In genomic region chr5:65832603-65833228, GRCh38 we compare ENCODE assay signal across 21 cellular contexts.
DNase-seq lines count a peak whose midpoint lies in the region; ATAC-seq, FAIRE-seq and TF ChIP-seq lines count a peak whose summit lies in the region.
"Had no signal": no experiment of that assay in that cellular context is flagged by ENCODE, and none has a peak within 500 bp of the region (broad histone marks: within the 10 kb centered on the region; RNA-seq: fewer than 3 reads in every experiment).

No MANE protein-coding gene starts in this region.

- H3K4me3 ChIP-seq in GM23338 (no peak overlapping the region), astrocyte (ENCODE audit: insufficient read depth, low read depth, low read length) (no peak overlapping the region), left lung (no peak overlapping the region), GM23248 (no peak overlapping the region)
- H3K4me3 ChIP-seq: prostate gland, transverse colon had no signal

- H3K36me3 Mint-ChIP-seq in GM23338 (ENCODE audit: low read depth) (no peaks in the 10 kb centered on the region), astrocyte (ENCODE audit: low read depth, unreplicated experiment) (peaks cover 2% of the 10 kb centered on the region)
- H3K36me3 Mint-ChIP-seq: CD8-positive, alpha-beta memory T cell had no signal

- H3K27ac ChIP-seq in GM23338 (ENCODE audit: low read depth) (no peak overlapping the region; the same call in none of the 2 replicates), astrocyte (ENCODE audit: low read depth, low read length) (no peak overlapping the region), left lung (no peak overlapping the region), GM23248 (no peak overlapping the region)
- H3K27ac ChIP-seq: prostate gland, transverse colon had no signal

- H2AFZ ChIP-seq in GM23338 (no peak overlapping the region), astrocyte (ENCODE audit: low read depth, low read length) (no peak overlapping the region), GM23248 (no peak overlapping the region)

- no peaks in the 10 kb centered on the region for H3K9me3 Mint-ChIP-seq in GM23338
- H3K9me3 Mint-ChIP-seq in astrocyte (ENCODE audit: unreplicated experiment): no peaks in the 10 kb centered on the region
- H3K9me3 Mint-ChIP-seq: CD8-positive, alpha-beta memory T cell had no signal

- H3K4me3 Mint-ChIP-seq in GM23338 (no peak overlapping the region), astrocyte (ENCODE audit: unreplicated experiment) (no peak overlapping the region)
- H3K4me3 Mint-ChIP-seq: CD8-positive, alpha-beta memory T cell had no signal

- H3K9me3 ChIP-seq in astrocyte (ENCODE audit: insufficient read depth, low read depth, low read length) (no peaks in the 10 kb centered on the region), left lung (no peaks in the 10 kb centered on the region), GM23248 (ENCODE audit: low read depth) (no peaks in the 10 kb centered on the region)
- H3K9me3 ChIP-seq: prostate gland, SK-N-SH, transverse colon had no signal

- ATAC-seq in GM23338: peak; percentile 33
- peak; percentile 60 for ATAC-seq in left lung
- ATAC-seq: esophagus mucosa had no signal

- H3K27me3 Mint-ChIP-seq in GM23338 (ENCODE audit: insufficient read depth, low read depth, poor library complexity) (peaks cover 2% of the 10 kb centered on the region), astrocyte (ENCODE audit: low read depth, unreplicated experiment) (no peaks in the 10 kb centered on the region)
- H3K27me3 Mint-ChIP-seq: CD8-positive, alpha-beta memory T cell had no signal

- H3K27ac Mint-ChIP-seq in GM23338 (no peak overlapping the region), astrocyte (ENCODE audit: unreplicated experiment) (peak overlapping the region; percentile 20)

- H3K4me2 ChIP-seq in GM23338: no peak overlapping the region; the same call in 1 of the 2 replicates
- H3K4me2 ChIP-seq in astrocyte (ENCODE audit: low read length): no peak overlapping the region
- H3K4me2 ChIP-seq in GM23248 (ENCODE audit: unreplicated experiment): no peak overlapping the region
- H3K4me2 ChIP-seq: SK-N-SH had no signal

- no peaks in the 10 kb centered on the region for H3K9me2 ChIP-seq in GM23338 (ENCODE audit: insufficient read depth)
- H3K9me2 ChIP-seq in GM23248 (ENCODE audit: insufficient read depth): no peaks in the 10 kb centered on the region
- H3K9me2 ChIP-seq: SK-N-SH had no signal

- 0 out of 2 replicates have a peak, but pooled peaks cover 3% of the 10 kb centered on the region for H3F3A ChIP-seq in GM23338 (replicated peaks; ENCODE audit: low read depth)
- H3F3A ChIP-seq in GM23248 (ENCODE audit: insufficient read depth): peaks cover 26% of the 10 kb centered on the region

- FAIRE-seq in astrocyte (lab: Jason Lieb, UNC): no peak
- FAIRE-seq: RCC 7860, small intestine had no signal

- peaks cover 12% of the 10 kb centered on the region for H3K4me1 Mint-ChIP-seq in GM23338
- peaks cover 22% of the 10 kb centered on the region for H3K4me1 Mint-ChIP-seq in astrocyte (ENCODE audit: low read depth, unreplicated experiment)
- H3K4me1 Mint-ChIP-seq: CD8-positive, alpha-beta memory T cell had no signal

- H3K36me3 ChIP-seq in GM23338 (ENCODE audit: insufficient read depth) (no peaks in the 10 kb centered on the region), astrocyte (ENCODE audit: insufficient read depth, low read length) (no peaks in the 10 kb centered on the region), left lung (no peaks in the 10 kb centered on the region), GM23248 (ENCODE audit: low read depth) (no peaks in the 10 kb centered on the region)
- H3K36me3 ChIP-seq: prostate gland, transverse colon had no signal

- TF ChIP-seq CTCF in GM23338 (conservative IDR thresholded peaks at IDR 0.05; ENCODE audit: low read depth in 2 of 2) (no peak), astrocyte (IDR thresholded peaks at IDR 0.05; ENCODE audit: insufficient read depth, low read depth, low read length) (no peak), left lung (IDR thresholded peaks at IDR 0.05) (no peak)

- intact Hi-C loops in left lung (cut with DNase I): no loop called here

- in situ Hi-C loops in GM23248 (cut with MboI): no loop called here

- 96 to 97% methylated on average over 2 of the region's 2 CpGs for WGBS in GM23248 (ENCODE audit: low coverage in 1 of 2, low lambda C conversion rate in 2 of 2, missing lambda C conversion rate in 2 of 2), 2 experiments

- peaks cover 6% of the 10 kb centered on the region; the same call in 1 of the 2 replicates for H4K20me1 ChIP-seq in GM23338 (replicated peaks; ENCODE audit: insufficient read depth)
- H4K20me1 ChIP-seq in astrocyte (ENCODE audit: insufficient read depth, low read length): no peaks in the 10 kb centered on the region
- H4K20me1 ChIP-seq in GM23248 (ENCODE audit: insufficient read depth): no peaks in the 10 kb centered on the region

- H3K9ac ChIP-seq in astrocyte (ENCODE audit: low read length) (no peak overlapping the region), GM23248 (no peak overlapping the region)
- H3K9ac ChIP-seq: SK-N-SH had no signal

- peaks cover 6% of the 10 kb centered on the region; the same call in 1 of the 2 replicates for H3K4me1 ChIP-seq in GM23338 (ENCODE audit: insufficient read depth)
- H3K4me1 ChIP-seq in astrocyte (ENCODE audit: insufficient read depth, low read length): peaks cover 10% of the 10 kb centered on the region
- no peaks in the 10 kb centered on the region for H3K4me1 ChIP-seq in left lung
- peaks cover 47% of the 10 kb centered on the region for H3K4me1 ChIP-seq in GM23248 (ENCODE audit: insufficient read depth)
- H3K4me1 ChIP-seq: prostate gland, transverse colon had no signal

- DNase-seq in GM23338 (ENCODE audit: low spot score): peak; percentile 31
- peak; percentile 57 for DNase-seq in NCI-H187 treated with DMSO at 0.1 percent for 48 hours (lab: John Stamatoyannopoulos, UW)
- DNase-seq in astrocyte (ENCODE audit: low read depth): no peak
- no peak for DNase-seq in left lung
- DNase-seq in mesenteric fat pad (ENCODE audit: low spot score): no peak
- no peak for DNase-seq in cerebellar cortex (ENCODE audit: low spot score)
- no peak for DNase-seq in GM23248
- DNase-seq: activated CD4-positive, alpha-beta T cell treated with anti-CD3 and anti-CD28 coated beads, Interleukin-2, amount 50 U/mL, for 48 hours; activated effector memory CD4-positive, alpha-beta T cell treated with anti-CD3 and anti-CD28 coated beads, Interleukin-2, amount 50 U/mL, for 16 hours; CD8-positive, alpha-beta memory T cell; central memory CD4-positive, alpha-beta T cell; effector CD8-positive, alpha-beta T cell; NCI-H1092; SK-N-SH; small intestine; stimulated activated CD4-positive, alpha-beta T cell treated with anti-CD3 and anti-CD28 coated beads, Interleukin-2, amount 100 ng/mL, for 48 hours; stimulated activated naive CD4-positive, alpha-beta T cell treated with Interleukin-2 at 50 U/mL for 16 hours; transverse colon had no signal

- H3K27me3 ChIP-seq in GM23338 (ENCODE audit: insufficient read depth) (no peaks in the 10 kb centered on the region), astrocyte (ENCODE audit: insufficient read depth, low read length) (no peaks in the 10 kb centered on the region), left lung (no peaks in the 10 kb centered on the region), GM23248 (replicated peaks; ENCODE audit: insufficient read depth) (no peaks in the 10 kb centered on the region)
- H3K27me3 ChIP-seq: transverse colon had no signal

- H3K79me2 ChIP-seq in GM23338 (replicated peaks; ENCODE audit: insufficient read depth) (no peaks in the 10 kb centered on the region), astrocyte (ENCODE audit: insufficient read depth, low read length) (no peaks in the 10 kb centered on the region), GM23248 (ENCODE audit: insufficient read depth) (no peaks in the 10 kb centered on the region)

TF ChIP-seq in GM23338, 12 proteins besides CTCF, POLR2A, EP300 and RAD21 (continues in another document):
- TF ChIP-seq EZH2 (IDR thresholded peaks at IDR 0.05; ENCODE audit: low read depth, unreplicated experiment) (no peak), JUNB (IDR thresholded peaks at IDR 0.05; ENCODE audit: unreplicated experiment) (no peak), NANOG (IDR thresholded peaks at IDR 0.05; ENCODE audit: borderline replicate concordance) (no peak), ZNF331 (CRISPR knock-in tag; IDR thresholded peaks at IDR 0.05; ENCODE audit: low read depth) (no peak), POLR2AphosphoS5 (IDR thresholded peaks at IDR 0.05; ENCODE audit: low read depth) (no peak)
- TF ChIP-seq, protein P1, sequence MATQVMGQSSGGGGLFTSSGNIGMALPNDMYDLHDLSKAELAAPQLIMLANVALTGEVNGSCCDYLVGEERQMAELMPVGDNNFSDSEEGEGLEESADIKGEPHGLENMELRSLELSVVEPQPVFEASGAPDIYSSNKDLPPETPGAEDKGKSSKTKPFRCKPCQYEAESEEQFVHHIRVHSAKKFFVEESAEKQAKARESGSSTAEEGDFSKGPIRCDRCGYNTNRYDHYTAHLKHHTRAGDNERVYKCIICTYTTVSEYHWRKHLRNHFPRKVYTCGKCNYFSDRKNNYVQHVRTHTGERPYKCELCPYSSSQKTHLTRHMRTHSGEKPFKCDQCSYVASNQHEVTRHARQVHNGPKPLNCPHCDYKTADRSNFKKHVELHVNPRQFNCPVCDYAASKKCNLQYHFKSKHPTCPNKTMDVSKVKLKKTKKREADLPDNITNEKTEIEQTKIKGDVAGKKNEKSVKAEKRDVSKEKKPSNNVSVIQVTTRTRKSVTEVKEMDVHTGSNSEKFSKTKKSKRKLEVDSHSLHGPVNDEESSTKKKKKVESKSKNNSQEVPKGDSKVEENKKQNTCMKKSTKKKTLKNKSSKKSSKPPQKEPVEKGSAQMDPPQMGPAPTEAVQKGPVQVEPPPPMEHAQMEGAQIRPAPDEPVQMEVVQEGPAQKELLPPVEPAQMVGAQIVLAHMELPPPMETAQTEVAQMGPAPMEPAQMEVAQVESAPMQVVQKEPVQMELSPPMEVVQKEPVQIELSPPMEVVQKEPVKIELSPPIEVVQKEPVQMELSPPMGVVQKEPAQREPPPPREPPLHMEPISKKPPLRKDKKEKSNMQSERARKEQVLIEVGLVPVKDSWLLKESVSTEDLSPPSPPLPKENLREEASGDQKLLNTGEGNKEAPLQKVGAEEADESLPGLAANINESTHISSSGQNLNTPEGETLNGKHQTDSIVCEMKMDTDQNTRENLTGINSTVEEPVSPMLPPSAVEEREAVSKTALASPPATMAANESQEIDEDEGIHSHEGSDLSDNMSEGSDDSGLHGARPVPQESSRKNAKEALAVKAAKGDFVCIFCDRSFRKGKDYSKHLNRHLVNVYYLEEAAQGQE (IDR thresholded peaks at IDR 0.05; ENCODE audit: unreplicated experiment): no peak
- TF ChIP-seq, protein P2, sequence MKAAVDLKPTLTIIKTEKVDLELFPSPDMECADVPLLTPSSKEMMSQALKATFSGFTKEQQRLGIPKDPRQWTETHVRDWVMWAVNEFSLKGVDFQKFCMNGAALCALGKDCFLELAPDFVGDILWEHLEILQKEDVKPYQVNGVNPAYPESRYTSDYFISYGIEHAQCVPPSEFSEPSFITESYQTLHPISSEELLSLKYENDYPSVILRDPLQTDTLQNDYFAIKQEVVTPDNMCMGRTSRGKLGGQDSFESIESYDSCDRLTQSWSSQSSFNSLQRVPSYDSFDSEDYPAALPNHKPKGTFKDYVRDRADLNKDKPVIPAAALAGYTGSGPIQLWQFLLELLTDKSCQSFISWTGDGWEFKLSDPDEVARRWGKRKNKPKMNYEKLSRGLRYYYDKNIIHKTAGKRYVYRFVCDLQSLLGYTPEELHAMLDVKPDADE (IDR thresholded peaks at IDR 0.05): no peak

Comparison
In these comparisons a context has a peak if more than half of its experiments do, and no peak if none do; other contexts are left out.
1. DNase-seq: peak in GM23338 (single experiment) and NCI-H187 treated with DMSO at 0.1 percent for 48 hours (single experiment); none in astrocyte (single experiment), left lung (0 of 2), mesenteric fat pad (single experiment), cerebellar cortex (single experiment) and GM23248 (single experiment).